ENCODE assay signal across 19 cellular contexts in the genomic region with DNA sequence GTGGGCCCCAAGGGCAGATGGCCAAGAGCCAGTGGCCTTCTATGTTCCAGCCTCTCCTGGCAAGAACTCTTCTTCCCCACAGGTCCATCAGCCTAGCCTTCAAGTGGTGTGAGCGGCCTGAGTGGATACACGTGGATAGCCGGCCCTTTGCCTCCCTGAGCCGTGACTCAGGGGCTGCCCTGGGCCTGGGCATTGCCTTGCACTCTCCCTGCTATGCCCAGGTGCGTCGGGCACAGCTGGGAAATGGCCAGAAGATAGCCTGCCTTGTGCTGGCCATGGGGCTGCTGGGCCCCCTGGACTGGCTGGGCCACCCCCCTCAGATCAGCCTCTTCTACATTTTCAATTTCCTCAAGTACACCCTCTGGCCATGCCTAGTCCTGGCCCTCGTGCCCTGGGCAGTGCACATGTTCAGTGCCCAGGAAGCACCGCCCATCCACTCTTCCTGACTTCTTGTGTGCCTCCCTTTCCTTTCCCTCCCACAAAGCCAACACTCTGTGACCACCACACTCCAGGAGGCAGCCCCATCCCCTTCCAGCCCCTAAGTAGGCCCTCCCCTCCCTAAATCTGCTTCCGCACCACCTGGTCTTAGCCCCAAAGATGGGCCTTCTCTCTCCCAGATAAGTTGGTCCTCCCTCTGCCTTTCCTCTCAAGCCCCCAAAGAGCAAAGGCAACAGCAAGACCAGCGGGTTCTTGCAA. TPM values are rescaled to one million over a fixed set of nuclear protein-coding genes. Genes with fewer than 3 reads are reported as not detected.
DNase-seq lines count a peak whose midpoint lies in the region; ATAC-seq and TF ChIP-seq lines count a peak whose summit lies in the region.
"Had no signal": no experiment of that assay in that cellular context is flagged by ENCODE, and none has a peak within 500 bp of the region (broad histone marks: within the 10 kb centered on the region; RNA-seq: fewer than 3 reads in every experiment).

No MANE protein-coding gene starts in this region.

- ATAC-seq in gastroesophageal sphincter (no peak), gastrocnemius medialis (no peak)
- no peak for ATAC-seq in naive thymus-derived CD4-positive, alpha-beta T cell
- ATAC-seq: activated CD4-positive, alpha-beta T cell treated with anti-CD3 and anti-CD28 coated beads for 36 hours; activated CD8-positive, alpha-beta memory T cell treated with anti-CD3 and anti-CD28 coated beads, Interleukin-2, amount 10 ng/mL, durations not matched to agents 7 days and 5 days; effector memory CD8-positive, alpha-beta T cell; PC-3 had no signal

- no peak overlapping the region for H3K4me3 Mint-ChIP-seq in CD14-positive monocyte
- peak overlapping the region in 1 of 4 donors; percentile 45 for H3K4me3 Mint-ChIP-seq in IgD-negative memory B cell
- H3K4me3 Mint-ChIP-seq in naive thymus-derived CD4-positive, alpha-beta T cell: no peak overlapping the region
- H3K4me3 Mint-ChIP-seq: activated CD4-positive, alpha-beta T cell treated with anti-CD3 and anti-CD28 coated beads for 36 hours; activated CD8-positive, alpha-beta memory T cell treated with anti-CD3 and anti-CD28 coated beads, Interleukin-2, amount 10 ng/mL, durations not matched to agents 7 days and 5 days; effector memory CD8-positive, alpha-beta T cell had no signal

- WGBS in gastroesophageal sphincter (ENCODE audit: low coverage in 1 of 2), 2 donors: 80 to 83% methylated on average over 1 to 4 of the region's 10 CpGs

- H3K27me3 Mint-ChIP-seq in CD14-positive monocyte (ENCODE audit: low read depth in 3 of 3): peaks cover 0 to 1% (median 0%) of the 10 kb centered on the region in 3 donors
- no peaks in the 10 kb centered on the region for H3K27me3 Mint-ChIP-seq in IgD-negative memory B cell
- H3K27me3 Mint-ChIP-seq in naive thymus-derived CD4-positive, alpha-beta T cell: no peaks in the 10 kb centered on the region
- H3K27me3 Mint-ChIP-seq: activated CD4-positive, alpha-beta T cell treated with anti-CD3 and anti-CD28 coated beads for 36 hours; activated CD8-positive, alpha-beta memory T cell treated with anti-CD3 and anti-CD28 coated beads, Interleukin-2, amount 10 ng/mL, durations not matched to agents 7 days and 5 days; effector memory CD8-positive, alpha-beta T cell had no signal

- H3K27ac ChIP-seq in gastroesophageal sphincter (peak overlapping the region in 3 of 4 donors; percentile 24 to 27 (median 26)), gastrocnemius medialis (peak overlapping the region; percentile 62 to 96 (median 68))
- no peak overlapping the region for H3K27ac ChIP-seq in naive thymus-derived CD4-positive, alpha-beta T cell (ENCODE audit: low read depth, low read length)
- H3K27ac ChIP-seq: brain microvascular endothelial cell had no signal

- DNase-seq in CD14-positive monocyte (ENCODE audit: low spot score) (peak; percentile 6), gastrocnemius medialis (no peak), putamen (ENCODE audit: low spot score) (no peak)
- no peak for DNase-seq in naive thymus-derived CD4-positive, alpha-beta T cell
- no peak for DNase-seq in stimulated activated naive CD4-positive, alpha-beta T cell (lab: John Stamatoyannopoulos, UW)
- DNase-seq: activated CD4-positive, alpha-beta T cell treated with anti-CD3 and anti-CD28 coated beads for 36 hours; activated CD8-positive, alpha-beta memory T cell treated with anti-CD3 and anti-CD28 coated beads, Interleukin-2, amount 10 ng/mL, durations not matched to agents 7 days and 5 days; brain microvascular endothelial cell; COR-L47; DMS79 treated with DMSO at 0.1 percent for 48 hours; effector memory CD8-positive, alpha-beta T cell; esophagus squamous epithelium; NCI-H2081; PC-3; SHP77; stimulated activated CD4-positive, alpha-beta T cell treated with anti-CD3 and anti-CD28 coated beads, Interleukin-1b, Interleukin-23, amount 100 ng/mL, for 48 hours had no signal

- TF ChIP-seq EP300 in gastroesophageal sphincter (IDR thresholded peaks at IDR 0.05): no peak

- H3K4me1 ChIP-seq in gastroesophageal sphincter: peaks cover 3 to 45% (median 14%) of the 10 kb centered on the region in 3 donors
- peaks cover 23 to 30% of the 10 kb centered on the region in 2 donors for H3K4me1 ChIP-seq in gastrocnemius medialis
- H3K4me1 ChIP-seq in naive thymus-derived CD4-positive, alpha-beta T cell (ENCODE audit: control insufficient read depth in 2 of 2, insufficient read depth in 2 of 2, low read length in 2 of 2): peaks cover 8 to 11% of the 10 kb centered on the region in 2 donors

- no peak for TF ChIP-seq CTCF in CD14-positive monocyte (IDR thresholded peaks at IDR 0.05)
- no peak for TF ChIP-seq CTCF in gastroesophageal sphincter (IDR thresholded peaks at IDR 0.05)
- no peak for TF ChIP-seq CTCF in gastrocnemius medialis (IDR thresholded peaks at IDR 0.05 in 4 of 5, conservative IDR thresholded peaks at IDR 0.05 in 1 of 5)

- H3K36me3 Mint-ChIP-seq in CD14-positive monocyte (peaks cover 50 to 68% of the 10 kb centered on the region in 2 donors), IgD-negative memory B cell (peaks cover 1% of the 10 kb centered on the region)
- H3K36me3 Mint-ChIP-seq in naive thymus-derived CD4-positive, alpha-beta T cell: peaks cover 0 to 16% (median 2%) of the 10 kb centered on the region in 5 donors
- H3K36me3 Mint-ChIP-seq: activated CD8-positive, alpha-beta memory T cell treated with anti-CD3 and anti-CD28 coated beads, Interleukin-2, amount 10 ng/mL, durations not matched to agents 7 days and 5 days had no signal

- H3K27ac Mint-ChIP-seq in CD14-positive monocyte (peak overlapping the region in 4 of 7 donors; percentile 69 to 73 (median 73)), IgD-negative memory B cell (peak overlapping the region in 2 of 3 donors; percentile 13 to 89)
- peak overlapping the region in 1 of 9 donors; percentile 53 for H3K27ac Mint-ChIP-seq in naive thymus-derived CD4-positive, alpha-beta T cell
- H3K27ac Mint-ChIP-seq: activated CD4-positive, alpha-beta T cell treated with anti-CD3 and anti-CD28 coated beads for 36 hours; activated CD8-positive, alpha-beta memory T cell treated with anti-CD3 and anti-CD28 coated beads, Interleukin-2, amount 10 ng/mL, durations not matched to agents 7 days and 5 days had no signal

- H3K36me3 ChIP-seq in gastroesophageal sphincter (peaks cover 0 to 76% of the 10 kb centered on the region in 2 donors), gastrocnemius medialis (peaks cover 0 to 52% of the 10 kb centered on the region in 2 donors)
- H3K36me3 ChIP-seq in naive thymus-derived CD4-positive, alpha-beta T cell (ENCODE audit: control insufficient read depth in 2 of 3, insufficient read depth in 3 of 3, low read length in 3 of 3): peaks cover 0 to 60% (median 10%) of the 10 kb centered on the region in 3 experiments

- in situ Hi-C loops in gastrocnemius medialis (cut with MboI; ENCODE audit: low sequenced_read_pairs in 4 of 4): no loop called here

- H3K4me1 Mint-ChIP-seq in CD14-positive monocyte (peaks cover 65% of the 10 kb centered on the region), IgD-negative memory B cell (peaks cover 11 to 17% (median 14%) of the 10 kb centered on the region in 3 donors)
- H3K4me1 Mint-ChIP-seq in naive thymus-derived CD4-positive, alpha-beta T cell: peaks cover 14 to 22% (median 18%) of the 10 kb centered on the region in 7 donors

- CTCF ChIA-PET in naive thymus-derived CD4-positive, alpha-beta T cell (lab: Charles Lee): no interaction called here

- H3K27me3 ChIP-seq in gastroesophageal sphincter: no peaks in the 10 kb centered on the region
- H3K27me3 ChIP-seq in gastrocnemius medialis: no peaks in the 10 kb centered on the region
- H3K27me3 ChIP-seq in naive thymus-derived CD4-positive, alpha-beta T cell (ENCODE audit: control insufficient read depth in 2 of 2, insufficient read depth in 2 of 2, low read length in 2 of 2): no peaks in the 10 kb centered on the region
- H3K27me3 ChIP-seq: brain microvascular endothelial cell, esophagus squamous epithelium had no signal

- POLR2A ChIA-PET in naive thymus-derived CD4-positive, alpha-beta T cell (lab: Charles Lee): no interaction called here

- H3K9me3 Mint-ChIP-seq in CD14-positive monocyte (no peaks in the 10 kb centered on the region), IgD-negative memory B cell (no peaks in the 10 kb centered on the region)
- no peaks in the 10 kb centered on the region for H3K9me3 Mint-ChIP-seq in naive thymus-derived CD4-positive, alpha-beta T cell
- H3K9me3 Mint-ChIP-seq: effector memory CD8-positive, alpha-beta T cell; nephron had no signal

- H3K4me3 ChIP-seq in gastroesophageal sphincter (no peak overlapping the region), gastrocnemius medialis (no peak overlapping the region)
- H3K4me3 ChIP-seq in naive thymus-derived CD4-positive, alpha-beta T cell (ENCODE audit: low read length): no peak overlapping the region
- H3K4me3 ChIP-seq: esophagus squamous epithelium had no signal

- TF ChIP-seq POLR2A in gastroesophageal sphincter (IDR thresholded peaks at IDR 0.05): no peak
- TF ChIP-seq POLR2A in gastrocnemius medialis (IDR thresholded peaks at IDR 0.05): no peak

- no peaks in the 10 kb centered on the region for H3K9me3 ChIP-seq in gastroesophageal sphincter
- H3K9me3 ChIP-seq in gastrocnemius medialis: no peaks in the 10 kb centered on the region
- no peaks in the 10 kb centered on the region for H3K9me3 ChIP-seq in naive thymus-derived CD4-positive, alpha-beta T cell (ENCODE audit: control insufficient read depth in 2 of 3, low read length in 3 of 3)
- H3K9me3 ChIP-seq: esophagus squamous epithelium had no signal

- intact Hi-C loops in CD14-positive monocyte (cut with micrococcal nuclease): no loop called here
- intact Hi-C loops in gastrocnemius medialis (cut with DNase I; ENCODE audit: low total_unique reads): no loop called here
- intact Hi-C loops in naive thymus-derived CD4-positive, alpha-beta T cell (cut with micrococcal nuclease): no loop called here

RNA-seq across cellular contexts. Expression of gene G6PC3, which starts 5.2 kb away (rescaled TPM):
- polyA plus RNA-seq in CD14-positive monocyte (10 to 100 TPM; 42.4 to 46.4 TPM), IgD-negative memory B cell (22.5 TPM)
- total RNA-seq in gastroesophageal sphincter (10 to 100 TPM; 22.1 to 27.5 (median 26.2) TPM), gastrocnemius medialis (10 to 100 TPM; 30.5 to 40.5 (median 36.4) TPM)
- total RNA-seq in naive thymus-derived CD4-positive, alpha-beta T cell: 10 to 100 TPM in 4 of 5 experiments, 1 to 10 TPM in 1; 9.4 to 25.8 (median 13.9) TPM
- 10 to 100 TPM; 18.3 to 18.5 TPM for polyA plus RNA-seq in naive thymus-derived CD4-positive, alpha-beta T cell

RNA-seq across cellular contexts. Expression of gene LSM12, which starts 9.3 kb away (rescaled TPM):
- polyA plus RNA-seq in CD14-positive monocyte (10 to 100 TPM; 64.4 to 65.8 TPM), IgD-negative memory B cell (73.4 TPM)
- total RNA-seq in gastroesophageal sphincter (10 to 100 TPM; 33.3 to 53.0 (median 41.1) TPM), gastrocnemius medialis (10 to 100 TPM; 41.6 to 79.0 (median 56.5) TPM)
- 10 to 100 TPM; 29.3 to 67.9 (median 33.2) TPM for total RNA-seq in naive thymus-derived CD4-positive, alpha-beta T cell
- 10 to 100 TPM; 69.5 to 72.5 TPM for polyA plus RNA-seq in naive thymus-derived CD4-positive, alpha-beta T cell

RNA-seq across cellular contexts. Expression of gene HDAC5, which starts 47.7 kb away (rescaled TPM):
- polyA plus RNA-seq in CD14-positive monocyte: 10 to 100 TPM; 16.1 to 24.7 TPM
- polyA plus RNA-seq in IgD-negative memory B cell: 49.5 TPM
- 100 to 1,000 TPM in 2 of 4 donors, 10 to 100 TPM in 2; 78.1 to 152 (median 112) TPM for total RNA-seq in gastroesophageal sphincter
- total RNA-seq in gastrocnemius medialis: 100 to 1,000 TPM in 2 of 4 donors, 10 to 100 TPM in 2; 36.5 to 301 (median 88.0) TPM
- total RNA-seq in naive thymus-derived CD4-positive, alpha-beta T cell: 100 to 1,000 TPM in 1 of 5 experiments, 10 to 100 TPM in 4; 15.2 to 106 (median 70.9) TPM
- 10 to 100 TPM; 18.3 to 41.9 TPM for polyA plus RNA-seq in naive thymus-derived CD4-positive, alpha-beta T cell
